15 cellular contexts compared by ENCODE assay signal in genomic region chr11:19506803-19507466, GRCh38.
DNase-seq lines count a peak whose midpoint lies in the region; ATAC-seq and TF ChIP-seq lines count a peak whose summit lies in the region.
"Had no signal": no experiment of that assay in that cellular context is flagged by ENCODE, and none has a peak within 500 bp of the region (broad histone marks: within the 10 kb centered on the region; RNA-seq: fewer than 3 reads in every experiment).

No MANE protein-coding gene starts in this region.

- POLR2A ChIA-PET in WTC11 (lab: Charles Lee) = no interaction called here

- no peak overlapping the region for H3K27ac Mint-ChIP-seq in endodermal cell
- H3K27ac Mint-ChIP-seq in WTC11 = no peak overlapping the region
- H3K27ac Mint-ChIP-seq: B cell; CD4-positive, alpha-beta T cell; H9 had no signal

- H3K9me3 ChIP-seq in BLaER1 = no peaks in the 10 kb centered on the region
- no peaks in the 10 kb centered on the region for H3K9me3 ChIP-seq in endodermal cell (ENCODE audit: control insufficient read depth, low read length)

- H3K27me3 Mint-ChIP-seq in endodermal cell (ENCODE audit: insufficient read depth) (peaks cover 4% of the 10 kb centered on the region), WTC11 (ENCODE audit: low read depth) (no peaks in the 10 kb centered on the region; the same call in 1 of the 2 replicates)

- no peaks in the 10 kb centered on the region for H3K4me1 Mint-ChIP-seq in endodermal cell
- peaks cover 3% of the 10 kb centered on the region; the same call in 1 of the 2 replicates for H3K4me1 Mint-ChIP-seq in WTC11
- H3K4me1 Mint-ChIP-seq: B cell had no signal

- DNase-seq in DMS 273 treated with DMSO at 0.1 percent for 48 hours (lab: John Stamatoyannopoulos, UW) = peak; percentile 12
- peak; percentile 82 for DNase-seq in NCI-H2171 treated with DMSO at 0.1 percent for 48 hours (lab: John Stamatoyannopoulos, UW)
- no peak for DNase-seq in endodermal cell
- no peak for DNase-seq in COR-L47 (lab: John Stamatoyannopoulos, UW)
- DNase-seq in NCI-H1436 treated with DMSO at 0.1 percent for 48 hours (lab: John Stamatoyannopoulos, UW) = no peak
- DNase-seq in WTC11 (ENCODE audit: low spot score) = no peak
- DNase-seq: CD4-positive, alpha-beta T cell; EL; H9; Karpas-422; NCI-H2029 treated with DMSO at 0.1 percent for 48 hours; NCI-H82 had no signal

- ATAC-seq in WTC11 = no peak

- peaks cover 17% of the 10 kb centered on the region for H3K4me1 ChIP-seq in BLaER1
- no peaks in the 10 kb centered on the region for H3K4me1 ChIP-seq in endodermal cell (ENCODE audit: control insufficient read depth, insufficient read depth, low read length)

- no peaks in the 10 kb centered on the region for H4K20me1 ChIP-seq in BLaER1

- H3K27me3 ChIP-seq in BLaER1 (no peaks in the 10 kb centered on the region), endodermal cell (ENCODE audit: control insufficient read depth, insufficient read depth, low read length, poor library complexity, severe bottlenecking) (no peaks in the 10 kb centered on the region)

- H3K9ac ChIP-seq in BLaER1 = no peak overlapping the region
- no peak overlapping the region for H3K9ac ChIP-seq in endodermal cell (ENCODE audit: extremely low read depth, low read length, poor library complexity, severe bottlenecking)

- H3K4me3 ChIP-seq in BLaER1 (no peak overlapping the region), endodermal cell (ENCODE audit: low read length) (no peak overlapping the region)
- H3K4me3 ChIP-seq: SK-N-MC had no signal

- no peak for TF ChIP-seq CTCF in endodermal cell (conservative IDR thresholded peaks at IDR 0.05)
- TF ChIP-seq CTCF in WTC11 (IDR thresholded peaks at IDR 0.05) = no peak

- 75% methylated on average over 2 of the region's 2 CpGs; no CpG with 5 or more reads in 1 of the 2 experiments for WGBS in endodermal cell (ENCODE audit: insufficient coverage in 1 of 2, insufficient read length in 1 of 2), 2 experiments

- CTCF ChIA-PET in WTC11 (lab: Charles Lee) = no interaction called here

- no peak overlapping the region for H3K4me3 Mint-ChIP-seq in endodermal cell
- no peak overlapping the region for H3K4me3 Mint-ChIP-seq in WTC11
- H3K4me3 Mint-ChIP-seq: B cell; CD4-positive, alpha-beta T cell; H9 had no signal

- H3K36me3 ChIP-seq in BLaER1 = no peaks in the 10 kb centered on the region
- no peaks in the 10 kb centered on the region for H3K36me3 ChIP-seq in endodermal cell (ENCODE audit: control insufficient read depth, insufficient read depth, low read length)

- H3K36me3 Mint-ChIP-seq in endodermal cell (ENCODE audit: low read depth) = no peaks in the 10 kb centered on the region
- no peaks in the 10 kb centered on the region for H3K36me3 Mint-ChIP-seq in WTC11

- H3K4me2 ChIP-seq in BLaER1 = peak overlapping the region; percentile 13; the same call in 1 of the 2 replicates

- no peaks in the 10 kb centered on the region for H3K9me3 Mint-ChIP-seq in endodermal cell
- H3K9me3 Mint-ChIP-seq in WTC11 = no peaks in the 10 kb centered on the region
- H3K9me3 Mint-ChIP-seq: CD4-positive, alpha-beta T cell; H9 had no signal

- H3K27ac ChIP-seq in BLaER1 (no peak overlapping the region), endodermal cell (ENCODE audit: low read depth, low read length) (peak overlapping the region; percentile 19)
- H3K27ac ChIP-seq: SK-N-MC had no signal

TF ChIP-seq in WTC11, 78 proteins besides CTCF, POLR2A, EP300 and RAD21 (continues in another document):
- TF ChIP-seq ZBTB43 (CRISPR knock-in tag; IDR thresholded peaks at IDR 0.05) (no peak), STAT6 (CRISPR knock-in tag; conservative IDR thresholded peaks at IDR 0.05; ENCODE audit: low read depth) (no peak), E2F5 (CRISPR knock-in tag; IDR thresholded peaks at IDR 0.05) (no peak), USF1 (CRISPR knock-in tag; IDR thresholded peaks at IDR 0.05) (no peak), ATF2 (CRISPR knock-in tag; IDR thresholded peaks at IDR 0.05; ENCODE audit: borderline replicate concordance, low read depth) (no peak), ZNF219 (CRISPR knock-in tag; IDR thresholded peaks at IDR 0.05; ENCODE audit: borderline replicate concordance) (no peak), ZNF416 (CRISPR knock-in tag; IDR thresholded peaks at IDR 0.05) (no peak), MLX (CRISPR knock-in tag; IDR thresholded peaks at IDR 0.05) (no peak), ZNF232 (CRISPR knock-in tag; IDR thresholded peaks at IDR 0.05) (no peak), CREB1 (CRISPR knock-in tag; IDR thresholded peaks at IDR 0.05) (no peak), IRF1 (CRISPR knock-in tag; IDR thresholded peaks at IDR 0.05) (no peak)

Comparison
In these comparisons a context has a peak if more than half of its experiments do, and no peak if none do; other contexts are left out.
1. DNase-seq: peak in DMS 273 treated with DMSO at 0.1 percent for 48 hours (single experiment) and NCI-H2171 treated with DMSO at 0.1 percent for 48 hours (single experiment); none in endodermal cell (single experiment), COR-L47 (single experiment), NCI-H1436 treated with DMSO at 0.1 percent for 48 hours (single experiment) and WTC11 (single experiment).